In the genomic region with DNA sequence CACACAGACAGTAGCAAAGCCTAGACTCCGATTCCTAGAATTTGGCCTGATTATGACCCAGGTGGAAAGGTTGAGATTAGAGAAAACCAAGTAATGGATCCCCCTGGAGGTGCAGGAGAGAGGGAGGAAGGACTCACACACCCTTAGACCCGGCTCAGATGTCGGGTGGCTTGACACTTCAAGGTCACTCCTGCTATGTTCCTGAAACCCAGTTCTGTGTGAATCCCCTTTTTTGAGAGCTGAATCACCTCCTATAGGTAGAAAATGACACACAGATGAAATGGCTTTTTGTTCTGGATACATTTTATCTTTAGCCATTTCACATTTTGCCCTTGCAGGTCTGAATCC, we compare ENCODE assay signal across 15 cellular contexts.
DNase-seq lines count a peak whose midpoint lies in the region; ATAC-seq, FAIRE-seq and TF ChIP-seq lines count a peak whose summit lies in the region.
"Had no signal": no experiment of that assay in that cellular context is flagged by ENCODE, and none has a peak within 500 bp of the region (broad histone marks: within the 10 kb centered on the region; RNA-seq: fewer than 3 reads in every experiment).

No MANE protein-coding gene starts in this region.

- FAIRE-seq in small intestine (lab: Jason Lieb, UNC), result no peak
- FAIRE-seq: islet of Langerhans had no signal

- TF ChIP-seq CTCF in left ventricle myocardium inferior (IDR thresholded peaks at IDR 0.05; ENCODE audit: borderline replicate concordance), result no peak
- no peak for TF ChIP-seq CTCF in gastrocnemius medialis (IDR thresholded peaks at IDR 0.05 in 4 of 5, conservative IDR thresholded peaks at IDR 0.05 in 1 of 5)
- no peak for TF ChIP-seq CTCF in glutamatergic neuron (IDR thresholded peaks at IDR 0.05; ENCODE audit: partially characterized antibody, unreplicated experiment)

- DNase-seq in left ventricle myocardium inferior (no peak), gastrocnemius medialis (no peak), small intestine (no peak), glutamatergic neuron (no peak), COLO668 (lab: John Stamatoyannopoulos, UW; ENCODE audit: unreplicated experiment) (no peak)
- no peak for DNase-seq in activated CD8-positive, alpha-beta memory T cell treated with anti-CD3 and anti-CD28 coated beads, Interleukin-2, amount 10 ng/mL, durations not matched to agents 7 days and 5 days
- DNase-seq: activated naive CD4-positive, alpha-beta T cell treated with anti-CD3 and anti-CD28 coated beads for 36 hours; effector memory CD4-positive, alpha-beta T cell; NCI-H1092 treated with DMSO at 0.1 percent for 48 hours; stimulated activated naive CD8-positive, alpha-beta T cell treated with anti-CD3 and anti-CD28 coated beads, Interleukin-15, Interleukin-2, amounts not matched to agents 100 U/mL and 50 U/mL, for 24 hours had no signal

- H3K9me3 Mint-ChIP-seq in glutamatergic neuron (ENCODE audit: unreplicated experiment), result peaks cover 2% of the 10 kb centered on the region
- no peaks in the 10 kb centered on the region for H3K9me3 Mint-ChIP-seq in activated CD8-positive, alpha-beta memory T cell treated with anti-CD3 and anti-CD28 coated beads, Interleukin-2, amount 10 ng/mL, durations not matched to agents 7 days and 5 days (ENCODE audit: low read depth)
- H3K9me3 Mint-ChIP-seq: activated naive CD4-positive, alpha-beta T cell treated with anti-CD3 and anti-CD28 coated beads for 36 hours had no signal

- no peaks in the 10 kb centered on the region for H3K36me3 ChIP-seq in left ventricle myocardium inferior
- no peaks in the 10 kb centered on the region for H3K36me3 ChIP-seq in gastrocnemius medialis
- H3K36me3 ChIP-seq in small intestine (ENCODE audit: control insufficient read depth in 2 of 2, insufficient read depth in 2 of 2, low read length in 2 of 2), result no peaks in the 10 kb centered on the region
- H3K36me3 ChIP-seq: BLaER1 had no signal

- H3K4me3 ChIP-seq in left ventricle myocardium inferior (peak overlapping the region; percentile 46), gastrocnemius medialis (peak overlapping the region in 3 of 4 donors; percentile 16 to 41 (median 29)), small intestine (ENCODE audit: low read depth in 1 of 2, low read length in 2 of 2) (no peak overlapping the region)
- H3K4me3 ChIP-seq: BLaER1 had no signal

- H3K27ac Mint-ChIP-seq in glutamatergic neuron (ENCODE audit: unreplicated experiment), result no peak overlapping the region
- H3K27ac Mint-ChIP-seq in activated CD8-positive, alpha-beta memory T cell treated with anti-CD3 and anti-CD28 coated beads, Interleukin-2, amount 10 ng/mL, durations not matched to agents 7 days and 5 days, result no peak overlapping the region
- H3K27ac Mint-ChIP-seq: activated naive CD4-positive, alpha-beta T cell treated with anti-CD3 and anti-CD28 coated beads for 36 hours had no signal

- H3K4me1 Mint-ChIP-seq in glutamatergic neuron (ENCODE audit: low read depth, unreplicated experiment), result peaks cover 8% of the 10 kb centered on the region
- H3K4me1 Mint-ChIP-seq in activated CD8-positive, alpha-beta memory T cell treated with anti-CD3 and anti-CD28 coated beads, Interleukin-2, amount 10 ng/mL, durations not matched to agents 7 days and 5 days, result peaks cover 2% of the 10 kb centered on the region

- no peak for TF ChIP-seq POLR2A in gastrocnemius medialis (IDR thresholded peaks at IDR 0.05)

- 60 to 77% (median 60%) methylated on average over 3 of the region's 3 CpGs for WGBS in small intestine, 3 donors

- H3K36me3 Mint-ChIP-seq in glutamatergic neuron (ENCODE audit: unreplicated experiment), result no peaks in the 10 kb centered on the region
- H3K36me3 Mint-ChIP-seq in activated CD8-positive, alpha-beta memory T cell treated with anti-CD3 and anti-CD28 coated beads, Interleukin-2, amount 10 ng/mL, durations not matched to agents 7 days and 5 days, result no peaks in the 10 kb centered on the region

- intact Hi-C loops in left ventricle myocardium inferior (cut with micrococcal nuclease) (no loop called here), gastrocnemius medialis (cut with DNase I; ENCODE audit: low total_unique reads) (no loop called here)

- H3K27me3 Mint-ChIP-seq in glutamatergic neuron (ENCODE audit: unreplicated experiment), result no peaks in the 10 kb centered on the region
- peaks cover 26% of the 10 kb centered on the region for H3K27me3 Mint-ChIP-seq in activated CD8-positive, alpha-beta memory T cell treated with anti-CD3 and anti-CD28 coated beads, Interleukin-2, amount 10 ng/mL, durations not matched to agents 7 days and 5 days

- no peak overlapping the region for H3K4me3 Mint-ChIP-seq in glutamatergic neuron (ENCODE audit: unreplicated experiment)
- H3K4me3 Mint-ChIP-seq in activated CD8-positive, alpha-beta memory T cell treated with anti-CD3 and anti-CD28 coated beads, Interleukin-2, amount 10 ng/mL, durations not matched to agents 7 days and 5 days, result no peak overlapping the region
- H3K4me3 Mint-ChIP-seq: activated naive CD4-positive, alpha-beta T cell treated with anti-CD3 and anti-CD28 coated beads for 36 hours had no signal

- H3K4me1 ChIP-seq in left ventricle myocardium inferior, result peaks cover 12% of the 10 kb centered on the region
- H3K4me1 ChIP-seq in gastrocnemius medialis, result peaks cover 0 to 9% of the 10 kb centered on the region in 2 donors
- H3K4me1 ChIP-seq in small intestine (ENCODE audit: control insufficient read depth in 2 of 2, insufficient read depth in 1 of 2, low read depth in 1 of 2, low read length in 1 of 2), result no peaks in the 10 kb centered on the region
- H3K4me1 ChIP-seq: BLaER1 had no signal

- peak overlapping the region; percentile 59 for H3K27ac ChIP-seq in left ventricle myocardium inferior (replicated peaks)
- peak overlapping the region; percentile 45 to 67 (median 52) for H3K27ac ChIP-seq in gastrocnemius medialis
- H3K27ac ChIP-seq in small intestine (ENCODE audit: low read depth in 1 of 2, low read length in 1 of 2), result peak overlapping the region in 1 of 2 donors; percentile 92
- H3K27ac ChIP-seq: BLaER1, VCaP had no signal

- H3K9me3 ChIP-seq in left ventricle myocardium inferior (replicated peaks) (no peaks in the 10 kb centered on the region), gastrocnemius medialis (no peaks in the 10 kb centered on the region), small intestine (ENCODE audit: control insufficient read depth, low read depth) (no peaks in the 10 kb centered on the region)
- H3K9me3 ChIP-seq: BLaER1 had no signal

- in situ Hi-C loops in gastrocnemius medialis (cut with MboI; ENCODE audit: low sequenced_read_pairs in 4 of 4), result loop anchor here in 1 of 4 donors (10.0 kb wide), 1 partner anchor 86 kb away; no protein-coding TSS in a partner anchor

- ATAC-seq in GM18520 (IDR thresholded peaks at IDR 0.05; ENCODE audit: unreplicated experiment) (peak; percentile 15), SK-N-SH treated with all-trans-retinoic acid at 6 μM for 48 hours (peak; percentile 67; the same call in 2 of the 3 replicates), gastrocnemius medialis (peak; percentile 7 to 35)
- no peak for ATAC-seq in activated CD8-positive, alpha-beta memory T cell treated with anti-CD3 and anti-CD28 coated beads, Interleukin-2, amount 10 ng/mL, durations not matched to agents 7 days and 5 days
- ATAC-seq: stimulated activated naive CD8-positive, alpha-beta T cell treated with anti-CD3 and anti-CD28 coated beads, Interleukin-15, Interleukin-2, amounts not matched to agents 100 U/mL and 50 U/mL, for 24 hours had no signal

- CTCF ChIA-PET in activated CD8-positive, alpha-beta memory T cell treated with anti-CD3 and anti-CD28 coated beads, Interleukin-2, amount 10 ng/mL, durations not matched to agents 7 days and 5 days (lab: Charles Lee), result no interaction called here

- H3K27me3 ChIP-seq in left ventricle myocardium inferior (ENCODE audit: low read depth) (no peaks in the 10 kb centered on the region), gastrocnemius medialis (no peaks in the 10 kb centered on the region), small intestine (ENCODE audit: control insufficient read depth in 2 of 2, insufficient read depth in 2 of 2, low read length in 2 of 2) (no peaks in the 10 kb centered on the region)
- H3K27me3 ChIP-seq: BLaER1 had no signal

TF ChIP-seq in SK-N-SH treated with all-trans-retinoic acid at 6 μM for 48 hours, 23 proteins besides CTCF, POLR2A, EP300 and RAD21:
- TF ChIP-seq ZFP30 (CRISPR knock-in tag; IDR thresholded peaks at IDR 0.05) (no peak), TCF4 (CRISPR knock-in tag; IDR thresholded peaks at IDR 0.05; ENCODE audit: borderline replicate concordance) (no peak), ZNF8 (CRISPR knock-in tag; IDR thresholded peaks at IDR 0.05) (no peak), ZNF70 (CRISPR knock-in tag; IDR thresholded peaks at IDR 0.05) (no peak), ESRRG (CRISPR knock-in tag; IDR thresholded peaks at IDR 0.05) (no peak), GLIS3 (CRISPR knock-in tag; IDR thresholded peaks at IDR 0.05) (no peak), CSDC2 (CRISPR knock-in tag; IDR thresholded peaks at IDR 0.05) (no peak), SNAI2 (CRISPR knock-in tag; IDR thresholded peaks at IDR 0.05) (no peak), ZFP3 (CRISPR knock-in tag; IDR thresholded peaks at IDR 0.05) (no peak), ARNTL (CRISPR knock-in tag; IDR thresholded peaks at IDR 0.05; ENCODE audit: borderline replicate concordance, low read depth) (no peak)

Comparison
In these comparisons a context has a peak if more than half of its experiments do, and no peak if none do; other contexts are left out.
1. H3K4me3 ChIP-seq: peak in left ventricle myocardium inferior (single experiment) and gastrocnemius medialis (3 of 4); none in small intestine (0 of 2).